ENCODE assay signal across 9 cellular contexts in the genomic region with DNA sequence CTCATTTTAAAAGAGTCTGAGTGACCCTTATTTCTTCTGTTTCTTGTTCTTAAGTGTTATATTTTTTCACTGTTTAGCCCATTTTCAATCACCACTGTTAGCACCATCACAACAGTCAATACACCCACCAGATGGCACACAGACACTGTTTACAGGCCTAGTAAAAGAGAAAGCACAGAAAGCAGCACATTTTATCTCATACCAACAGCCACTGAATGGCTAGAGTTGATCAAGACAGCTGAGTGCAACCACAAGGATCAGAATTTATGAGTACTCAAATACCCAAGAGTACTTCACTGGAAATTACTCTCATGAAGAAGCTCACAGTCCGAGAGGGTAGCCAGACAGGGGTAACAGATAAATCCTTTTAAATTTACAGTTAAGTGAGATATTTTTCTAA.
DNase-seq lines count a peak whose midpoint lies in the region; ATAC-seq and TF ChIP-seq lines count a peak whose summit lies in the region.
"Had no signal": no experiment of that assay in that cellular context is flagged by ENCODE, and none has a peak within 500 bp of the region (broad histone marks: within the 10 kb centered on the region; RNA-seq: fewer than 3 reads in every experiment).

No MANE protein-coding gene starts in this region.

- H3K4me3 ChIP-seq in HCT116 (replicated peaks in 1 of 2; ENCODE audit: low read depth in 1 of 2, low read length in 2 of 2) (no peak overlapping the region), epithelial cell of proximal tubule (ENCODE audit: low read depth, low read length) (no peak overlapping the region)

- H3K27me3 ChIP-seq in HCT116 (ENCODE audit: insufficient read depth, low read length) = no peaks in the 10 kb centered on the region

- no peak for TF ChIP-seq POLR2A in HCT116 (IDR thresholded peaks at IDR 0.05; ENCODE audit: borderline replicate concordance, extremely low read depth, insufficient read depth, insufficient read length)

- POLR2A ChIA-PET in HCT116 (lab: Charles Lee) = no interaction called here

- ATAC-seq in HCT116 (peak; percentile 52; the same call in 1 of the 2 replicates), omental fat pad (ENCODE audit: low FRiP score) (no peak)

- RAD21 ChIA-PET in HCT116 (lab: Charles Lee; ENCODE audit: low non-redundant PET in 1 of 2, low total read pairs in 2 of 2, uncharacterized antibody in 2 of 2, unreplicated experiment in 2 of 2) = no interaction called here

- H3K9me2 ChIP-seq in HCT116 (ENCODE audit: insufficient read depth) = 0 out of 2 replicates have a peak, but pooled peaks cover 3% of the 10 kb centered on the region

- H2AFZ ChIP-seq in HCT116 (ENCODE audit: low read depth, low read length, poor library complexity, severe bottlenecking) = no peak overlapping the region

- DNase-seq in activated CD4-positive, alpha-beta T cell treated with anti-CD3 and anti-CD28 coated beads, Interleukin-2, amount 10 ng/mL, durations not matched to agents 24 days and 14 days = peak; percentile 69
- DNase-seq in activated CD4-positive, alpha-beta T cell treated with anti-CD3 and anti-CD28 coated beads, Interleukin-2, amount 50 U/mL, for 1 hour = no peak
- no peak for DNase-seq in HCT116 (ENCODE audit: low read depth, low spot score)
- DNase-seq in MV-4-11 (lab: John Stamatoyannopoulos, UW) = peak; percentile 46
- DNase-seq in epithelial cell of proximal tubule (ENCODE audit: low read depth) = no peak
- DNase-seq in omental fat pad (ENCODE audit: low spot score) = no peak
- no peak for DNase-seq in hepatic stellate cell (ENCODE audit: low spot score)
- no peak for DNase-seq in AG08396 (ENCODE audit: low spot score)

- no peak overlapping the region for H3K4me2 ChIP-seq in HCT116 (ENCODE audit: low read length)

- H3K9me3 ChIP-seq in HCT116 (ENCODE audit: control insufficient read depth in 1 of 2, insufficient read depth in 1 of 2, low read depth in 1 of 2, low read length in 2 of 2) = no peaks in the 10 kb centered on the region

- BruUV-seq in HCT116 (replicated peaks; lab: Mats Ljungman, UMichigan) = no TSS peak

- CTCF ChIA-PET in HCT116 (lab: Charles Lee) = interaction anchor here (1.4 kb wide), 1 partner anchor 257 kb away, joined by 3 read pairs; no protein-coding TSS in a partner anchor

- intact Hi-C loops in activated CD4-positive, alpha-beta T cell treated with anti-CD3 and anti-CD28 coated beads, Interleukin-2, amount 10 ng/mL, durations not matched to agents 24 days and 14 days (cut with micrococcal nuclease) = loop anchor here (5.0 to 10.0 kb wide), 2 partner anchors 260 to 422 kb away; partner anchors contain the start of gene XRN1
- intact Hi-C loops in HCT116 (cut with micrococcal nuclease) = no loop called here

- no peak overlapping the region for H3K27ac Mint-ChIP-seq in activated CD4-positive, alpha-beta T cell treated with anti-CD3 and anti-CD28 coated beads, Interleukin-2, amount 10 ng/mL, durations not matched to agents 24 days and 14 days
- H3K27ac Mint-ChIP-seq: CD4-positive, CD25-positive, alpha-beta regulatory T cell had no signal

- no peaks in the 10 kb centered on the region for H3K27me3 Mint-ChIP-seq in activated CD4-positive, alpha-beta T cell treated with anti-CD3 and anti-CD28 coated beads, Interleukin-2, amount 10 ng/mL, durations not matched to agents 24 days and 14 days
- H3K27me3 Mint-ChIP-seq: CD4-positive, CD25-positive, alpha-beta regulatory T cell had no signal

- TF ChIP-seq CTCF in HCT116 (IDR thresholded peaks at IDR 0.05 in 2 of 3, conservative IDR thresholded peaks at IDR 0.05 in 1 of 3; ENCODE audit: borderline replicate concordance in 1 of 3, insufficient read depth in 1 of 3, low read depth in 2 of 3, low read length in 2 of 3) (peak in 2 of 3 experiments; percentile 8 to 32; a peak in 1 of 6 replicates), epithelial cell of proximal tubule (conservative IDR thresholded peaks at IDR 0.05; ENCODE audit: low read depth, low read length) (peak; percentile 70), omental fat pad (IDR thresholded peaks at IDR 0.05) (no peak)

- no peak overlapping the region for H3K4me3 Mint-ChIP-seq in activated CD4-positive, alpha-beta T cell treated with anti-CD3 and anti-CD28 coated beads, Interleukin-2, amount 10 ng/mL, durations not matched to agents 24 days and 14 days
- H3K4me3 Mint-ChIP-seq: CD4-positive, CD25-positive, alpha-beta regulatory T cell had no signal

- peaks cover 23% of the 10 kb centered on the region for H3K4me1 Mint-ChIP-seq in activated CD4-positive, alpha-beta T cell treated with anti-CD3 and anti-CD28 coated beads, Interleukin-2, amount 10 ng/mL, durations not matched to agents 24 days and 14 days

- H3K36me3 Mint-ChIP-seq in activated CD4-positive, alpha-beta T cell treated with anti-CD3 and anti-CD28 coated beads, Interleukin-2, amount 10 ng/mL, durations not matched to agents 24 days and 14 days (ENCODE audit: low read depth) = peaks cover 3% of the 10 kb centered on the region

- peak; percentile 50 for TF ChIP-seq RAD21 in HCT116 (IDR thresholded peaks at IDR 0.05; ENCODE audit: low read depth)

- peaks cover 9 to 18% of the 10 kb centered on the region in 2 experiments; a peak in 3 of 4 replicates for H3K4me1 ChIP-seq in HCT116 (ENCODE audit: control insufficient read depth in 1 of 2, insufficient read depth in 2 of 2, low read length in 2 of 2)

- H3K79me2 ChIP-seq in HCT116 (ENCODE audit: insufficient read depth, low read length) = no peaks in the 10 kb centered on the region

- H3K9ac ChIP-seq in HCT116 (ENCODE audit: low read length) = no peak overlapping the region

- no peaks in the 10 kb centered on the region for H4K20me1 ChIP-seq in HCT116 (ENCODE audit: insufficient read depth)

- no peaks in the 10 kb centered on the region for H3K9me3 Mint-ChIP-seq in activated CD4-positive, alpha-beta T cell treated with anti-CD3 and anti-CD28 coated beads, Interleukin-2, amount 10 ng/mL, durations not matched to agents 24 days and 14 days
- H3K9me3 Mint-ChIP-seq: CD4-positive, CD25-positive, alpha-beta regulatory T cell had no signal

- H3K27ac ChIP-seq in HCT116 (ENCODE audit: low read depth, low read length) = no peak overlapping the region

- H3K36me3 ChIP-seq in HCT116 (ENCODE audit: control insufficient read depth in 1 of 2, insufficient read depth in 2 of 2, low read length in 2 of 2) = no peaks in the 10 kb centered on the region

TF ChIP-seq in HCT116, 20 proteins besides CTCF, POLR2A, EP300 and RAD21 (continues in another document):
- TF ChIP-seq ZBTB33 (IDR thresholded peaks at IDR 0.05; ENCODE audit: extremely low read depth, insufficient replicate concordance, low read length) (no peak), YY1 (IDR thresholded peaks at IDR 0.05; ENCODE audit: extremely low read depth, insufficient replicate concordance, low read depth, low read length) (no peak), EGR1 (IDR thresholded peaks at IDR 0.05; ENCODE audit: low read depth) (no peak), ZFX (IDR thresholded peaks at IDR 0.05) (no peak), POLR2AphosphoS5 (IDR thresholded peaks at IDR 0.05; ENCODE audit: low read depth, low read length) (no peak), ELF1 (IDR thresholded peaks at IDR 0.05; ENCODE audit: borderline replicate concordance, low read depth) (no peak), CBX3 (IDR thresholded peaks at IDR 0.05; ENCODE audit: low read depth) (no peak), ZNF274 (IDR thresholded peaks at IDR 0.05; ENCODE audit: low read depth, low read length) (no peak), EZH2phosphoT487 (IDR thresholded peaks at IDR 0.05; ENCODE audit: borderline replicate concordance) (no peak), MAX (IDR thresholded peaks at IDR 0.05) (no peak)
- TF ChIP-seq, protein P1, sequence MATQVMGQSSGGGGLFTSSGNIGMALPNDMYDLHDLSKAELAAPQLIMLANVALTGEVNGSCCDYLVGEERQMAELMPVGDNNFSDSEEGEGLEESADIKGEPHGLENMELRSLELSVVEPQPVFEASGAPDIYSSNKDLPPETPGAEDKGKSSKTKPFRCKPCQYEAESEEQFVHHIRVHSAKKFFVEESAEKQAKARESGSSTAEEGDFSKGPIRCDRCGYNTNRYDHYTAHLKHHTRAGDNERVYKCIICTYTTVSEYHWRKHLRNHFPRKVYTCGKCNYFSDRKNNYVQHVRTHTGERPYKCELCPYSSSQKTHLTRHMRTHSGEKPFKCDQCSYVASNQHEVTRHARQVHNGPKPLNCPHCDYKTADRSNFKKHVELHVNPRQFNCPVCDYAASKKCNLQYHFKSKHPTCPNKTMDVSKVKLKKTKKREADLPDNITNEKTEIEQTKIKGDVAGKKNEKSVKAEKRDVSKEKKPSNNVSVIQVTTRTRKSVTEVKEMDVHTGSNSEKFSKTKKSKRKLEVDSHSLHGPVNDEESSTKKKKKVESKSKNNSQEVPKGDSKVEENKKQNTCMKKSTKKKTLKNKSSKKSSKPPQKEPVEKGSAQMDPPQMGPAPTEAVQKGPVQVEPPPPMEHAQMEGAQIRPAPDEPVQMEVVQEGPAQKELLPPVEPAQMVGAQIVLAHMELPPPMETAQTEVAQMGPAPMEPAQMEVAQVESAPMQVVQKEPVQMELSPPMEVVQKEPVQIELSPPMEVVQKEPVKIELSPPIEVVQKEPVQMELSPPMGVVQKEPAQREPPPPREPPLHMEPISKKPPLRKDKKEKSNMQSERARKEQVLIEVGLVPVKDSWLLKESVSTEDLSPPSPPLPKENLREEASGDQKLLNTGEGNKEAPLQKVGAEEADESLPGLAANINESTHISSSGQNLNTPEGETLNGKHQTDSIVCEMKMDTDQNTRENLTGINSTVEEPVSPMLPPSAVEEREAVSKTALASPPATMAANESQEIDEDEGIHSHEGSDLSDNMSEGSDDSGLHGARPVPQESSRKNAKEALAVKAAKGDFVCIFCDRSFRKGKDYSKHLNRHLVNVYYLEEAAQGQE (IDR thresholded peaks at IDR 0.05; ENCODE audit: low read depth) = no peak

Comparison
In these comparisons a context has a peak if more than half of its experiments do, and no peak if none do; other contexts are left out.
1. DNase-seq: peak in activated CD4-positive, alpha-beta T cell treated with anti-CD3 and anti-CD28 coated beads, Interleukin-2, amount 10 ng/mL, durations not matched to agents 24 days and 14 days (single experiment) and MV-4-11 (single experiment); none in activated CD4-positive, alpha-beta T cell treated with anti-CD3 and anti-CD28 coated beads, Interleukin-2, amount 50 U/mL, for 1 hour (single experiment), HCT116 (single experiment), epithelial cell of proximal tubule (single experiment), omental fat pad (single experiment), hepatic stellate cell (single experiment) and AG08396 (single experiment).
2. CTCF ChIP-seq: peak in HCT116 (2 of 3) and epithelial cell of proximal tubule (single experiment); none in omental fat pad (0 of 3).